In the genomic region with DNA sequence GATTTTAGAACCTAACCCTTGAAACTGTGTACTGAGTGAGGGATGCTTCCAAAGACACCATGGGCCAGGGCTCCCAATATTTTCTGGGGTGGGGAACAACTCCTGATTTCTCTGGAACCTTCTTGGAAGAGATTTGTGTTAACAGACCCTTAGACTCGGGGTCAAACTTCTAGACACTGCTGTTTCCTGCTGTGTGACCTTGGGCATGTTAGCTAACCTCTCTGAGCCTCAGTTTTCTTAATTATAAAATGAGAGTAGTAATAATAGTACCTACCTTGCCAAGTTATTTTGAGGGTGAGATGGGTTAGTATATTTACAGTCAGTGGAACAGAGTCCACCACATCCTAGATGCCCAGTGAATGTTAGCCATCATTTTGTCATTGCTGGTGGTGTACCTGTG, we compare ENCODE assay signal across 24 cellular contexts.
"Had no signal": no experiment of that assay in that cellular context is flagged by ENCODE, and none has a peak within 500 bp of the region (broad histone marks: within the 10 kb centered on the region; RNA-seq: fewer than 3 reads in every experiment).

No MANE protein-coding gene starts in this region.

- H3K4me1 Mint-ChIP-seq: memory B cell, mesothelial cell of epicardium, neural progenitor cell had no signal

- H3K4me3 Mint-ChIP-seq: memory B cell; mesothelial cell of epicardium; natural killer cell treated with Interleukin-12 subunit alpha and Interleukin-12 subunit beta and Interleukin-15 and Interleukin-18, amount 100 ng/mL, for 72 hours; neural progenitor cell had no signal

- ATAC-seq: gastroesophageal sphincter, lower lobe of right lung, right cardiac atrium had no signal

- H3K9ac ChIP-seq: neural progenitor cell had no signal

- H3K27me3 Mint-ChIP-seq: memory B cell; natural killer cell treated with Interleukin-12 subunit alpha and Interleukin-12 subunit beta and Interleukin-15 and Interleukin-18, amount 100 ng/mL, for 72 hours; progenitor cell of endocrine pancreas had no signal

- H3K4me2 ChIP-seq: neural progenitor cell had no signal

- H3K4me1 ChIP-seq: gastroesophageal sphincter, left ventricle myocardium inferior, lower lobe of right lung, neural progenitor cell, tibial artery, upper lobe of left lung had no signal

- H3K27ac Mint-ChIP-seq: memory B cell; mesothelial cell of epicardium; natural killer cell treated with Interleukin-12 subunit alpha and Interleukin-12 subunit beta and Interleukin-15 and Interleukin-18, amount 100 ng/mL, for 72 hours; neural progenitor cell; progenitor cell of endocrine pancreas had no signal

- H3K9me3 ChIP-seq: esophagus squamous epithelium, gastroesophageal sphincter, left ventricle myocardium inferior, lower lobe of right lung, ovary, tibial artery, upper lobe of left lung, uterus had no signal

- FAIRE-seq: endometrium, keratinocyte had no signal

- H3K36me3 ChIP-seq: neural progenitor cell, ovary, uterus had no signal

- H3K27ac ChIP-seq: coronary artery, gastroesophageal sphincter, left ventricle myocardium inferior, lower lobe of right lung, neural progenitor cell, ovary, tibial artery, upper lobe of left lung, uterus had no signal

- DNase-seq: effector memory CD4-positive, alpha-beta T cell; esophagus squamous epithelium; foreskin fibroblast; glutamatergic neuron; left ventricle myocardium inferior; lower lobe of right lung; nucleus accumbens; right cardiac atrium; stimulated activated CD4-positive, alpha-beta T cell treated with anti-CD3 and anti-CD28 coated beads, Interleukin-2, amount 100 ng/mL, for 24 hours; stimulated activated CD4-positive, alpha-beta T cell treated with anti-CD3 and anti-CD28 coated beads, Interleukin-4, amount 100 ng/mL, for 4 hours; stimulated activated naive CD4-positive, alpha-beta T cell treated with Interleukin-2 at 50 U/mL for 16 hours; tibial artery had no signal

- H3K27me3 ChIP-seq: esophagus squamous epithelium, gastroesophageal sphincter, neural progenitor cell, ovary, tibial artery, upper lobe of left lung, uterus had no signal

- H3K4me3 ChIP-seq: coronary artery, gastroesophageal sphincter, left ventricle myocardium inferior, lower lobe of right lung, neural progenitor cell, ovary, tibial artery, upper lobe of left lung, uterus had no signal

- H3K9me3 Mint-ChIP-seq: memory B cell; mesothelial cell of epicardium; natural killer cell treated with Interleukin-12 subunit alpha and Interleukin-12 subunit beta and Interleukin-15 and Interleukin-18, amount 100 ng/mL, for 72 hours; neural progenitor cell had no signal

- H2AFZ ChIP-seq: neural progenitor cell had no signal
